ENCODE assay signal across 23 cellular contexts in genomic region chr18:41751161-41751560, GRCh38.
"Had no signal": no experiment of that assay in that cellular context is flagged by ENCODE, and none has a peak within 500 bp of the region (broad histone marks: within the 10 kb centered on the region; RNA-seq: fewer than 3 reads in every experiment).

No MANE protein-coding gene starts in this region.

- H3K4me3 ChIP-seq: dorsolateral prefrontal cortex, esophagus squamous epithelium, left ventricle myocardium inferior, lower lobe of right lung, pancreas, suprapubic skin, tibial artery, upper lobe of left lung, uterus had no signal

- FAIRE-seq: kidney, pancreas, small intestine had no signal

- H3K9me3 ChIP-seq: esophagus squamous epithelium, left ventricle myocardium inferior, lower lobe of right lung, pancreas, suprapubic skin, tibial artery, upper lobe of left lung, uterus had no signal

- ATAC-seq: left cardiac atrium; lower lobe of right lung; pancreas; right cardiac atrium; stimulated activated naive CD8-positive, alpha-beta T cell treated with anti-CD3 and anti-CD28 coated beads, Interleukin-15, Interleukin-2, amounts not matched to agents 100 U/mL and 50 U/mL, for 24 hours had no signal

- H3K4me3 Mint-ChIP-seq: immature natural killer cell, naive B cell, nephron had no signal

- H3K36me3 ChIP-seq: esophagus squamous epithelium, left ventricle myocardium inferior, lower lobe of right lung, pancreas, suprapubic skin, tibial artery, upper lobe of left lung, uterus had no signal

- H3K4me1 ChIP-seq: esophagus squamous epithelium, left ventricle myocardium inferior, lower lobe of right lung, pancreas, suprapubic skin, tibial artery, upper lobe of left lung, uterus had no signal

- H3K27me3 Mint-ChIP-seq: naive B cell, progenitor cell of endocrine pancreas had no signal

- H3K36me3 Mint-ChIP-seq: immature natural killer cell, naive B cell had no signal

- H3K4me1 Mint-ChIP-seq: immature natural killer cell, naive B cell had no signal

- DNase-seq: cortex of kidney; dorsolateral prefrontal cortex; effector CD8-positive, alpha-beta T cell; esophagus squamous epithelium; immature natural killer cell; kidney; left cardiac atrium; left ventricle myocardium inferior; lower lobe of right lung; mesendoderm; naive B cell; occipital lobe; pancreas; right cardiac atrium; small intestine; stimulated activated CD4-positive, alpha-beta T cell treated with anti-CD3 and anti-CD28 coated beads, Interleukin-12 subunit alpha, Interleukin-12 subunit beta, amount 100 ng/mL, for 4 hours; stimulated activated naive CD8-positive, alpha-beta T cell treated with anti-CD3 and anti-CD28 coated beads, Interleukin-15, Interleukin-2, amounts not matched to agents 100 U/mL and 50 U/mL, for 24 hours; tibial artery; upper lobe of left lung; uterus had no signal

- H3K27me3 ChIP-seq: esophagus squamous epithelium, pancreas, suprapubic skin, tibial artery, upper lobe of left lung, uterus had no signal

- H3K27ac ChIP-seq: dorsolateral prefrontal cortex, esophagus squamous epithelium, left ventricle myocardium inferior, lower lobe of right lung, pancreas, suprapubic skin, tibial artery, upper lobe of left lung, uterus had no signal

- H3K9me3 Mint-ChIP-seq: nephron had no signal
